ENCODE assay signal across 1 cellular context in genomic region chr13:46578590-46578975, GRCh38.
TF ChIP-seq lines count a peak whose summit lies in the region.

No MANE protein-coding gene starts in this region.

TF ChIP-seq in GM12878, 131 proteins besides CTCF, POLR2A, EP300 and RAD21 (continued from another document and continues in another):
- TF ChIP-seq PRDM15 (CRISPR knock-in tag; IDR thresholded peaks at IDR 0.05) (no peak), TCF12 (IDR thresholded peaks at IDR 0.05; ENCODE audit: low read depth, low read length) (peak; percentile 54; the same call in 1 of the 2 replicates), MEF2B (IDR thresholded peaks at IDR 0.05; ENCODE audit: partially characterized antibody, poor library complexity, severe bottlenecking) (peak; percentile 92), RELA (IDR thresholded peaks at IDR 0.05; ENCODE audit: borderline replicate concordance, partially characterized antibody) (peak; percentile 99), FOXM1 (IDR thresholded peaks at IDR 0.05; ENCODE audit: low read depth, low read length) (peak; percentile 78; the same call in 1 of the 2 replicates), YBX1 (IDR thresholded peaks at IDR 0.05) (no peak), NFYA (IDR thresholded peaks at IDR 0.05; ENCODE audit: borderline replicate concordance, low read depth, low read length) (no peak), JUNB (IDR thresholded peaks at IDR 0.05) (no peak), SP1 (IDR thresholded peaks at IDR 0.05; ENCODE audit: low read depth, low read length) (peak; percentile 38), POLR2AphosphoS2 (IDR thresholded peaks at IDR 0.05; ENCODE audit: low read depth, low read length) (peak; percentile 49; the same call in 1 of the 2 replicates), CEBPB (IDR thresholded peaks at IDR 0.05; ENCODE audit: borderline replicate concordance in 1 of 2, low read depth in 2 of 2, low read length in 2 of 2) (no peak), SPI1 (IDR thresholded peaks at IDR 0.05; ENCODE audit: borderline replicate concordance, insufficient read depth, low read depth, low read length) (no peak), IKZF1 (conservative IDR thresholded peaks at IDR 0.05) (peak; percentile 74), BCL11A (IDR thresholded peaks at IDR 0.05; ENCODE audit: low read depth, low read length) (no peak; the same call in 1 of the 2 replicates), GATAD2B (conservative IDR thresholded peaks at IDR 0.05; ENCODE audit: low read depth) (0 out of 2 replicates have a peak, but pooled peaks have one; percentile 40), MTA2 (IDR thresholded peaks at IDR 0.05; ENCODE audit: low read depth) (peak; percentile 52; the same call in 1 of the 2 replicates), NR2F1 (conservative IDR thresholded peaks at IDR 0.05) (peak; percentile 53), RBBP5 (conservative IDR thresholded peaks at IDR 0.05) (no peak), MYC (IDR thresholded peaks at IDR 0.05; ENCODE audit: insufficient read depth, insufficient read length, insufficient replicate concordance, low read length, severe bottlenecking) (no peak), SUZ12 (IDR thresholded peaks at IDR 0.05; ENCODE audit: unreplicated experiment) (no peak), ZNF592 (IDR thresholded peaks at IDR 0.05) (no peak), POLR2AphosphoS5 (IDR thresholded peaks at IDR 0.05; ENCODE audit: low read length) (no peak), EGR1 (IDR thresholded peaks at IDR 0.05; ENCODE audit: borderline replicate concordance in 1 of 2, low read depth in 2 of 2, low read length in 2 of 2) (peak in 1 of 2 experiments; percentile 78; a peak in 1 of 3 replicates), BHLHE40 (IDR thresholded peaks at IDR 0.05; ENCODE audit: borderline replicate concordance in 1 of 2, low read depth in 2 of 2, low read length in 1 of 2) (peak; percentile 31 to 44; a peak in 2 of 4 replicates), NFXL1 (IDR thresholded peaks at IDR 0.05; ENCODE audit: borderline replicate concordance) (no peak), TCF7 (IDR thresholded peaks at IDR 0.05; ENCODE audit: borderline replicate concordance) (no peak), CREM (IDR thresholded peaks at IDR 0.05; ENCODE audit: low read depth) (peak; percentile 44; the same call in 1 of the 2 replicates), ZSCAN29 (IDR thresholded peaks at IDR 0.05) (no peak), E4F1 (IDR thresholded peaks at IDR 0.05; ENCODE audit: borderline replicate concordance, partially characterized antibody) (no peak), BMI1 (IDR thresholded peaks at IDR 0.05; ENCODE audit: borderline replicate concordance) (peak; percentile 62; the same call in 1 of the 2 replicates), BCL3 (IDR thresholded peaks at IDR 0.05; ENCODE audit: borderline replicate concordance, insufficient read depth, low read depth, low read length, poor library complexity, severe bottlenecking) (peak; percentile 96), MTA3 (IDR thresholded peaks at IDR 0.05; ENCODE audit: borderline replicate concordance, low read length) (no peak), NR2C2 (IDR thresholded peaks at IDR 0.05; ENCODE audit: borderline replicate concordance, control insufficient read depth, insufficient read length, low read depth) (no peak), ZNF274 (IDR thresholded peaks at IDR 0.05; ENCODE audit: insufficient read depth, insufficient read length) (no peak), HDGF (IDR thresholded peaks at IDR 0.05) (peak; percentile 82; the same call in 1 of the 2 replicates), TAF1 (IDR thresholded peaks at IDR 0.05; ENCODE audit: borderline replicate concordance, low read depth, low read length) (no peak), NR2C1 (IDR thresholded peaks at IDR 0.05) (no peak), ZBTB33 (IDR thresholded peaks at IDR 0.05) (no peak), HDAC6 (IDR thresholded peaks at IDR 0.05; ENCODE audit: unreplicated experiment) (no peak), BRCA1 (IDR thresholded peaks at IDR 0.05; ENCODE audit: low read depth, low read length) (no peak), PML (IDR thresholded peaks at IDR 0.05; ENCODE audit: low read length) (peak; percentile 47; the same call in 1 of the 2 replicates), PAX5 (IDR thresholded peaks at IDR 0.05; ENCODE audit: borderline replicate concordance, low read depth, low read length) (peak; percentile 59; the same call in 1 of the 2 replicates)
- TF ChIP-seq, protein P1, sequence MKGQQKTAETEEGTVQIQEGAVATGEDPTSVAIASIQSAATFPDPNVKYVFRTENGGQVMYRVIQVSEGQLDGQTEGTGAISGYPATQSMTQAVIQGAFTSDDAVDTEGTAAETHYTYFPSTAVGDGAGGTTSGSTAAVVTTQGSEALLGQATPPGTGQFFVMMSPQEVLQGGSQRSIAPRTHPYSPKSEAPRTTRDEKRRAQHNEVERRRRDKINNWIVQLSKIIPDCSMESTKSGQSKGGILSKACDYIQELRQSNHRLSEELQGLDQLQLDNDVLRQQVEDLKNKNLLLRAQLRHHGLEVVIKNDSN (IDR thresholded peaks at IDR 0.05; ENCODE audit: borderline replicate concordance, extremely low read length, insufficient read depth, low read depth, low read length): no peak
- TF ChIP-seq, protein P2, sequence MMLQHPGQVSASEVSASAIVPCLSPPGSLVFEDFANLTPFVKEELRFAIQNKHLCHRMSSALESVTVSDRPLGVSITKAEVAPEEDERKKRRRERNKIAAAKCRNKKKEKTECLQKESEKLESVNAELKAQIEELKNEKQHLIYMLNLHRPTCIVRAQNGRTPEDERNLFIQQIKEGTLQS (IDR thresholded peaks at IDR 0.05; ENCODE audit: borderline replicate concordance, extremely low read depth, low read depth, low read length): no peak
- TF ChIP-seq, protein P3, sequence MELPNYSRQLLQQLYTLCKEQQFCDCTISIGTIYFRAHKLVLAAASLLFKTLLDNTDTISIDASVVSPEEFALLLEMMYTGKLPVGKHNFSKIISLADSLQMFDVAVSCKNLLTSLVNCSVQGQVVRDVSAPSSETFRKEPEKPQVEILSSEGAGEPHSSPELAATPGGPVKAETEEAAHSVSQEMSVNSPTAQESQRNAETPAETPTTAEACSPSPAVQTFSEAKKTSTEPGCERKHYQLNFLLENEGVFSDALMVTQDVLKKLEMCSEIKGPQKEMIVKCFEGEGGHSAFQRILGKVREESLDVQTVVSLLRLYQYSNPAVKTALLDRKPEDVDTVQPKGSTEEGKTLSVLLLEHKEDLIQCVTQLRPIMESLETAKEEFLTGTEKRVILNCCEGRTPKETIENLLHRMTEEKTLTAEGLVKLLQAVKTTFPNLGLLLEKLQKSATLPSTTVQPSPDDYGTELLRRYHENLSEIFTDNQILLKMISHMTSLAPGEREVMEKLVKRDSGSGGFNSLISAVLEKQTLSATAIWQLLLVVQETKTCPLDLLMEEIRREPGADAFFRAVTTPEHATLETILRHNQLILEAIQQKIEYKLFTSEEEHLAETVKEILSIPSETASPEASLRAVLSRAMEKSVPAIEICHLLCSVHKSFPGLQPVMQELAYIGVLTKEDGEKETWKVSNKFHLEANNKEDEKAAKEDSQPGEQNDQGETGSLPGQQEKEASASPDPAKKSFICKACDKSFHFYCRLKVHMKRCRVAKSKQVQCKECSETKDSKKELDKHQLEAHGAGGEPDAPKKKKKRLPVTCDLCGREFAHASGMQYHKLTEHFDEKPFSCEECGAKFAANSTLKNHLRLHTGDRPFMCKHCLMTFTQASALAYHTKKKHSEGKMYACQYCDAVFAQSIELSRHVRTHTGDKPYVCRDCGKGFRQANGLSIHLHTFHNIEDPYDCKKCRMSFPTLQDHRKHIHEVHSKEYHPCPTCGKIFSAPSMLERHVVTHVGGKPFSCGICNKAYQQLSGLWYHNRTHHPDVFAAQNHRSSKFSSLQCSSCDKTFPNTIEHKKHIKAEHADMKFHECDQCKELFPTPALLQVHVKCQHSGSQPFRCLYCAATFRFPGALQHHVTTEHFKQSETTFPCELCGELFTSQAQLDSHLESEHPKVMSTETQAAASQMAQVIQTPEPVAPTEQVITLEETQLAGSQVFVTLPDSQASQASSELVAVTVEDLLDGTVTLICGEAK (IDR thresholded peaks at IDR 0.05; ENCODE audit: borderline replicate concordance): no peak
